ENCODE assay signal across 14 cellular contexts in genomic region chrX:19332983-19333382, GRCh38. TPM values are rescaled to one million over a fixed set of nuclear protein-coding genes. Genes with fewer than 3 reads are reported as not detected.
DNase-seq lines count a peak whose midpoint lies in the region; ATAC-seq and TF ChIP-seq lines count a peak whose summit lies in the region.
"Had no signal": no experiment of that assay in that cellular context is flagged by ENCODE, and none has a peak within 500 bp of the region (broad histone marks: within the 10 kb centered on the region; RNA-seq: fewer than 3 reads in every experiment).

No MANE protein-coding gene starts in this region.

- H3K4me3 ChIP-seq in smooth muscle cell, result no peak overlapping the region

- H3K4me2 ChIP-seq in smooth muscle cell, result no peak overlapping the region

- H3K36me3 ChIP-seq in smooth muscle cell (ENCODE audit: low read depth), result no peaks in the 10 kb centered on the region

- H3K27me3 ChIP-seq in smooth muscle cell (ENCODE audit: low read depth), result no peaks in the 10 kb centered on the region

- 67% methylated on average over 5 of the region's 5 CpGs for WGBS in smooth muscle cell (ENCODE audit: low lambda C conversion rate)

- no peaks in the 10 kb centered on the region for H4K20me1 ChIP-seq in smooth muscle cell (ENCODE audit: low read depth)

- H3K27ac ChIP-seq in smooth muscle cell (ENCODE audit: low read depth), result no peak overlapping the region

- DNase-seq in EH (ENCODE audit: low read depth), result peak; percentile 50
- DNase-seq in NCI-H1694 (lab: John Stamatoyannopoulos, UW), result peak; percentile 3
- DNase-seq in dermis blood vessel endothelial cell, result peak; percentile 35
- peak; percentile 47 for DNase-seq in myocyte (ENCODE audit: low read depth)
- no peak for DNase-seq in NCI-H1930 (lab: John Stamatoyannopoulos, UW)
- no peak for DNase-seq in smooth muscle cell (lab: John Stamatoyannopoulos, UW; ENCODE audit: unreplicated experiment)
- no peak for DNase-seq in glomerular visceral epithelial cell (ENCODE audit: extremely low spot score)
- DNase-seq: activated naive CD8-positive, alpha-beta T cell treated with anti-CD3 and anti-CD28 coated beads, Interleukin-2, amount 10 ng/mL, durations not matched to agents 7 days and 5 days; Caco-2; effector CD4-positive, alpha-beta T cell; nephron progenitor cell; stimulated activated CD4-positive, alpha-beta T cell treated with anti-CD3 and anti-CD28 coated beads, Interleukin-4, amount 100 ng/mL, for 24 hours; T-helper 17 cell had no signal

- H3K9ac ChIP-seq in smooth muscle cell (ENCODE audit: low read depth), result no peak overlapping the region

- ATAC-seq in GM18907 (IDR thresholded peaks at IDR 0.05; ENCODE audit: unreplicated experiment), result no peak
- ATAC-seq: T-helper 17 cell had no signal

- no peaks in the 10 kb centered on the region for H3K4me1 ChIP-seq in smooth muscle cell (ENCODE audit: low read depth)
- H3K4me1 ChIP-seq: Caco-2 had no signal

- H3K79me2 ChIP-seq in smooth muscle cell (ENCODE audit: low read depth), result no peaks in the 10 kb centered on the region

- H3F3A ChIP-seq in smooth muscle cell (ENCODE audit: low read depth), result no peaks in the 10 kb centered on the region

- H3K9me3 ChIP-seq in smooth muscle cell (replicated peaks; ENCODE audit: low read depth), result no peaks in the 10 kb centered on the region
- H3K9me3 ChIP-seq: Caco-2 had no signal

- no peak overlapping the region for H2AFZ ChIP-seq in smooth muscle cell (ENCODE audit: low read depth)

- TF ChIP-seq CTCF in smooth muscle cell (IDR thresholded peaks at IDR 0.05; ENCODE audit: borderline replicate concordance, insufficient read depth, poor library complexity, severe bottlenecking), result no peak

RNA-seq across cellular contexts. Expression of gene PDHA1, which starts 10.7 kb away (rescaled TPM):
- total RNA-seq in dermis blood vessel endothelial cell (61.3 and 126 TPM in 2 replicates), myocyte (88.3 and 103 TPM in 2 replicates), smooth muscle cell (97.8 and 121 TPM in 2 replicates)
- polyA plus RNA-seq in myocyte (2012), result 136 TPM
- polyA plus RNA-seq in smooth muscle cell, result 205 and 222 TPM in 2 replicates

Comparison
In these comparisons a context has a peak if more than half of its experiments do, and no peak if none do; other contexts are left out.
1. DNase-seq: peak in EH (single experiment), NCI-H1694 (single experiment), dermis blood vessel endothelial cell (single experiment) and myocyte (single experiment); none in NCI-H1930 (0 of 2), smooth muscle cell (single experiment) and glomerular visceral epithelial cell (single experiment).